ENCODE assay signal across 21 cellular contexts in genomic region chr6:169798764-169799473, GRCh38. TPM values are rescaled to one million over a fixed set of nuclear protein-coding genes. Genes with fewer than 3 reads are reported as not detected.
DNase-seq lines count a peak whose midpoint lies in the region; ATAC-seq, FAIRE-seq and TF ChIP-seq lines count a peak whose summit lies in the region.
"Had no signal": no experiment of that assay in that cellular context is flagged by ENCODE, and none has a peak within 500 bp of the region (broad histone marks: within the 10 kb centered on the region; RNA-seq: fewer than 3 reads in every experiment).

No MANE protein-coding gene starts in this region.

- BruUV-seq in K562 (replicated peaks; lab: Mats Ljungman, UMichigan) = no TSS peak

- H3K9me1 ChIP-seq in K562 (ENCODE audit: control insufficient read depth, insufficient read depth, low read length) = no peaks in the 10 kb centered on the region

- H3K9me3 Mint-ChIP-seq in immature natural killer cell = no peaks in the 10 kb centered on the region
- H3K9me3 Mint-ChIP-seq: CD8-positive, alpha-beta memory T cell had no signal

- H3K9ac ChIP-seq in K562 (ENCODE audit: insufficient read depth in 1 of 2, low read depth in 2 of 2, low read length in 2 of 2) = no peak overlapping the region

- peak; percentile 46 for FAIRE-seq in K562 (lab: Jason Lieb, UNC)
- FAIRE-seq: HTR-8/SVneo had no signal

- no peak overlapping the region for H3K4me3 Mint-ChIP-seq in immature natural killer cell
- H3K4me3 Mint-ChIP-seq: CD8-positive, alpha-beta memory T cell; IgD-negative memory B cell had no signal

- peaks cover 6% of the 10 kb centered on the region; the same call in 1 of the 2 replicates for H4K20me1 ChIP-seq in K562 (replicated peaks; ENCODE audit: control insufficient read depth, insufficient read depth, low read length)
- H4K20me1 ChIP-seq in hepatocyte (ENCODE audit: insufficient read depth, poor library complexity, severe bottlenecking) = no peaks in the 10 kb centered on the region

- TF ChIP-seq CTCF in HEK293 (tag by site-specific recombination; IDR thresholded peaks at IDR 0.05) (no peak), K562 (IDR thresholded peaks at IDR 0.05 in 2 of 3, conservative IDR thresholded peaks at IDR 0.05 in 1 of 3; ENCODE audit: insufficient read depth in 2 of 3, low read depth in 1 of 3, low read length in 3 of 3) (no peak), hepatocyte (IDR thresholded peaks at IDR 0.05; ENCODE audit: poor library complexity) (no peak)

- no peak for TF ChIP-seq EP300 in K562 (IDR thresholded peaks at IDR 0.05; ENCODE audit: low read length)

- ATAC-seq in K562 = no peak
- ATAC-seq: SK-N-SH treated with all-trans-retinoic acid at 6 μM for 48 hours had no signal

- H3K27me3 ChIP-seq in K562 (ENCODE audit: control insufficient read depth in 2 of 2, insufficient read depth in 2 of 2, low read length in 2 of 2) = peaks cover 63 to 66% of the 10 kb centered on the region in 2 experiments
- no peaks in the 10 kb centered on the region for H3K27me3 ChIP-seq in hepatocyte

- no peak for TF ChIP-seq POLR2A in K562 (conservative IDR thresholded peaks at IDR 0.05)

- peaks cover 7 to 26% (median 17%) of the 10 kb centered on the region in 3 donors for H3K27me3 Mint-ChIP-seq in immature natural killer cell (ENCODE audit: low read depth in 3 of 3)

- H3K4me2 ChIP-seq in K562 (ENCODE audit: insufficient read depth, low read length) (no peak overlapping the region), hepatocyte (no peak overlapping the region)

- no peaks in the 10 kb centered on the region for H3K36me3 ChIP-seq in HEK293 (ENCODE audit: control insufficient read depth in 2 of 2, insufficient read depth in 1 of 2, low read length in 2 of 2)
- no peaks in the 10 kb centered on the region for H3K36me3 ChIP-seq in K562 (ENCODE audit: control insufficient read depth, insufficient read depth, low read length)
- no peaks in the 10 kb centered on the region for H3K36me3 ChIP-seq in hepatocyte (replicated peaks; ENCODE audit: insufficient read depth, low read depth)

- H3K27ac ChIP-seq in HEK293 (ENCODE audit: extremely low read depth, low read depth, low read length) (no peak overlapping the region), K562 (ENCODE audit: extremely low read depth, low read depth, low read length) (no peak overlapping the region), hepatocyte (peak overlapping the region; percentile 93), substantia nigra (ENCODE audit: low read depth, low read length, poor library complexity, severe bottlenecking) (peak overlapping the region; percentile 57)

- CTCF ChIA-PET in HEK293 (lab: Yijun Ruan, JAX) (interaction anchor here (0.7 to 3.5 kb wide), 5 partner anchors 9 to 859 kb away, joined by 3 to 25 read pairs (median 5); no protein-coding TSS in a partner anchor), K562 (lab: Yijun Ruan, JAX; ENCODE audit: low intra/inter-chr PET ratio) (no interaction called here)

- H2AFZ ChIP-seq in K562 (ENCODE audit: low read depth, low read length) (no peak overlapping the region), hepatocyte (no peak overlapping the region)

- no peak for DNase-seq in K562 (ENCODE audit: extremely low read depth in 1 of 4, low spot score in 3 of 4)
- no peak for DNase-seq in hepatocyte (ENCODE audit: low spot score)
- DNase-seq in substantia nigra (lab: John Stamatoyannopoulos, UW) = no peak
- DNase-seq in NCI-H2171 treated with DMSO at 0.1 percent for 48 hours (lab: John Stamatoyannopoulos, UW) = no peak
- no peak for DNase-seq in immature natural killer cell
- DNase-seq in stimulated activated CD4-positive, alpha-beta T cell treated with anti-CD3 and anti-CD28 coated beads, Interleukin-12 subunit alpha, Interleukin-12 subunit beta, amount 100 ng/mL, for 4 hours = no peak
- DNase-seq: ACHN; CD8-positive, alpha-beta memory T cell; DMS79 treated with DMSO at 0.1 percent for 48 hours; H7; Kasumi-1; MM.1S; NCI-H1092; NCI-H2081; NCI-H82; OCI-M1; Right ventricle myocardium superior had no signal

- no peaks in the 10 kb centered on the region for H3K9me2 ChIP-seq in hepatocyte (replicated peaks; ENCODE audit: insufficient read depth)

- WGBS in K562 (ENCODE audit: insufficient coverage, low coverage, missing lambda C conversion rate) = 0% methylated on average over 10 of the region's 10 CpGs
- 67% methylated on average over 10 of the region's 10 CpGs for WGBS in hepatocyte (ENCODE audit: low lambda C conversion rate, missing lambda C conversion rate)

- no peak for TF ChIP-seq RAD21 in K562 (CRISPR knock-in tag; conservative IDR thresholded peaks at IDR 0.05 in 1 of 2, IDR thresholded peaks at IDR 0.05 in 1 of 2)

- H3K36me3 Mint-ChIP-seq in immature natural killer cell = no peaks in the 10 kb centered on the region
- H3K36me3 Mint-ChIP-seq: CD8-positive, alpha-beta memory T cell; IgD-negative memory B cell had no signal

- peaks cover 19% of the 10 kb centered on the region for H3K4me1 ChIP-seq in HEK293 (ENCODE audit: control insufficient read depth, insufficient read depth, low read length)
- peaks cover 0 to 7% of the 10 kb centered on the region in 2 experiments; a peak in 2 of 5 replicates for H3K4me1 ChIP-seq in K562 (replicated peaks in 1 of 2; ENCODE audit: control insufficient read depth in 2 of 2, insufficient read depth in 2 of 2, low read length in 2 of 2)
- peaks cover 27% of the 10 kb centered on the region for H3K4me1 ChIP-seq in hepatocyte (ENCODE audit: insufficient read depth)

- H3K9me3 ChIP-seq in HEK293 (ENCODE audit: control insufficient read depth, insufficient read depth, low read depth, low read length) (no peaks in the 10 kb centered on the region), K562 (replicated peaks; ENCODE audit: control insufficient read depth, insufficient read depth, low read depth, low read length) (no peaks in the 10 kb centered on the region), hepatocyte (ENCODE audit: low read depth) (no peaks in the 10 kb centered on the region)

- POLR2A ChIA-PET in HEK293 (lab: Yijun Ruan, JAX) (no interaction called here), K562 (lab: Yijun Ruan, JAX) (interaction anchor here (0.7 kb wide), 1 partner anchor 714 kb away, joined by 4 read pairs; no protein-coding TSS in a partner anchor)

- in situ Hi-C loops in K562 (cut with MboI) = no loop called here

- H3K4me1 Mint-ChIP-seq in immature natural killer cell = peaks cover 12 to 14% of the 10 kb centered on the region in 2 donors

- no peak overlapping the region for H3K27ac Mint-ChIP-seq in immature natural killer cell
- H3K27ac Mint-ChIP-seq: CD8-positive, alpha-beta memory T cell; IgD-negative memory B cell had no signal

- H3K79me2 ChIP-seq in K562 (ENCODE audit: control insufficient read depth, insufficient read depth, low read length) = no peaks in the 10 kb centered on the region
- H3K79me2 ChIP-seq in hepatocyte = peaks cover 8% of the 10 kb centered on the region

- intact Hi-C loops in K562 (cut with micrococcal nuclease) = no loop called here

- H3K4me3 ChIP-seq in HEK293 (ENCODE audit: low read depth, low read length) = no peak overlapping the region
- H3K4me3 ChIP-seq in K562 = no peak overlapping the region
- no peak overlapping the region for H3K4me3 ChIP-seq in hepatocyte

TF ChIP-seq in K562, 482 proteins besides CTCF, POLR2A, EP300 and RAD21:
- TF ChIP-seq BCOR (IDR thresholded peaks at IDR 0.05) = no peak
- no peak for TF ChIP-seq SREBF2 (CRISPR knock-in tag; IDR thresholded peaks at IDR 0.05)
- no peak for TF ChIP-seq ZNF41 (CRISPR knock-in tag; conservative IDR thresholded peaks at IDR 0.05)
- no peak for TF ChIP-seq TARDBP (IDR thresholded peaks at IDR 0.05)

RNA-seq across cellular contexts. Expression of gene ERMARD, which starts 47.5 kb away (rescaled TPM):
- total RNA-seq in K562 (2011; cell fraction: chromatin; rRNA removed; ENCODE audit: low replicate concordance) = 44.9 and 104 TPM in 2 replicates
- total RNA-seq in K562 (2011; cell fraction: nucleolus; rRNA removed) = 22.5 and 30.1 TPM in 2 replicates
- total RNA-seq in K562 (2011; cell fraction: nucleoplasm; rRNA removed) = 54.3 and 84.0 TPM in 2 replicates
- total RNA-seq in K562 (2014; rRNA removed) (14.5 and 20.9 TPM in 2 replicates), K562 (2014; rRNA removed; fragmentation: Illumina TruSeq; extraction: Trizol) (26.1 and 27.0 TPM in 2 replicates), K562 (2015; rRNA removed; fragmentation: Illumina TruSeq; extraction: Trizol) (22.2 and 25.6 TPM in 2 replicates), K562 (2021) (24.0 and 27.7 TPM in 2 replicates), hepatocyte (16.9 and 27.4 TPM in 2 replicates)
- polyA plus RNA-seq in K562 (2011; rRNA removed) (48.1 and 55.2 TPM in 2 replicates), K562 (2014; fragmentation: Illumina TruSeq; extraction: Trizol) (20.4 and 21.2 TPM in 2 replicates), K562 (2014; fragmentation: Nextera tagmentation; extraction: Ambion mirVana) (10 to 100 TPM; 56.5 to 68.6 TPM), K562 (2014; rRNA removed) (25.5 and 32.7 TPM in 2 replicates), hepatocyte (22.7 and 25.5 TPM in 2 replicates), immature natural killer cell (10 to 100 TPM in 1 of 3 donors, 1 to 10 TPM in 2; 4.2 to 11.6 (median 10.0) TPM)
- 33.9 and 42.2 TPM in 2 replicates for polyA plus RNA-seq in K562 (2011; cell fraction: cytosol; rRNA removed)
- polyA plus RNA-seq in K562 (2011; cell fraction: nucleus; rRNA removed) = 106 and 128 TPM in 2 replicates
- polyA plus RNA-seq in K562 (2012) = 24.4 and 26.4 TPM in 2 replicates
- 48.9 and 76.1 TPM in 2 replicates for polyA minus RNA-seq in K562 (2011; rRNA and poly(A)+ RNA removed)
- polyA minus RNA-seq in K562 (2011; cell fraction: cytosol; rRNA and poly(A)+ RNA removed) = 10.2 and 17.9 TPM in 2 replicates
- polyA minus RNA-seq in K562 (2011; cell fraction: nucleus; rRNA and poly(A)+ RNA removed) = 19.3 and 39.9 TPM in 2 replicates

RNA-seq across cellular contexts. Expression of gene DYNLT2, which starts 47.5 kb away (rescaled TPM):
- total RNA-seq in K562 (2011; cell fraction: chromatin; rRNA removed; ENCODE audit: low replicate concordance) = 3.7 and 10.2 TPM in 2 replicates
- 4.9 and 5.0 TPM in 2 replicates for total RNA-seq in K562 (2011; cell fraction: nucleolus; rRNA removed)
- total RNA-seq in K562 (2011; cell fraction: nucleoplasm; rRNA removed) = 8.4 and 14.4 TPM in 2 replicates
- total RNA-seq in K562 (2014; rRNA removed) (4.8 and 6.9 TPM in 2 replicates), K562 (2014; rRNA removed; fragmentation: Illumina TruSeq; extraction: Trizol) (6.3 and 7.1 TPM in 2 replicates), K562 (2015; rRNA removed; fragmentation: Illumina TruSeq; extraction: Trizol) (9.1 and 10.2 TPM in 2 replicates), K562 (2021) (3.7 and 4.6 TPM in 2 replicates), hepatocyte (2.9 and 4.0 TPM in 2 replicates)
- polyA plus RNA-seq in K562 (2011; rRNA removed) (11.8 and 12.6 TPM in 2 replicates), K562 (2014; fragmentation: Illumina TruSeq; extraction: Trizol) (6.0 and 6.2 TPM in 2 replicates), K562 (2014; fragmentation: Nextera tagmentation; extraction: Ambion mirVana) (1 to 10 TPM; 2.0 to 2.5 TPM), K562 (2014; rRNA removed) (7.2 and 12.8 TPM in 2 replicates), hepatocyte (3.1 and 4.2 TPM in 2 replicates), immature natural killer cell (under 1 TPM; 0.21 to 0.68 (median 0.40) TPM)
- 3.5 and 5.8 TPM in 2 replicates for polyA plus RNA-seq in K562 (2011; cell fraction: cytosol; rRNA removed)
- polyA plus RNA-seq in K562 (2011; cell fraction: nucleus; rRNA removed) = 5.3 and 6.8 TPM in 2 replicates
- polyA plus RNA-seq in K562 (2012) = 4.2 and 7.7 TPM in 2 replicates
- polyA minus RNA-seq in K562 (2011; rRNA and poly(A)+ RNA removed) = 2.4 and 3.8 TPM in 2 replicates
- 0.64 and 0.95 TPM in 2 replicates for polyA minus RNA-seq in K562 (2011; cell fraction: cytosol; rRNA and poly(A)+ RNA removed)
- polyA minus RNA-seq in K562 (2011; cell fraction: nucleus; rRNA and poly(A)+ RNA removed) = 4.8 and 9.9 TPM in 2 replicates

Comparison
In these comparisons a context has a peak if more than half of its experiments do, and no peak if none do; other contexts are left out.
1. H3K27ac ChIP-seq: peak in hepatocyte (single experiment) and substantia nigra (single experiment); none in HEK293 (single experiment) and K562 (single experiment).
2. Of the 44 proteins assayed by ChIP-seq in both K562 and HEK293: peak only in K562: none; only in HEK293: TRIM28; in both: none; in neither: 43.